ENCODE assay signal across 8 cellular contexts in the genomic region with DNA sequence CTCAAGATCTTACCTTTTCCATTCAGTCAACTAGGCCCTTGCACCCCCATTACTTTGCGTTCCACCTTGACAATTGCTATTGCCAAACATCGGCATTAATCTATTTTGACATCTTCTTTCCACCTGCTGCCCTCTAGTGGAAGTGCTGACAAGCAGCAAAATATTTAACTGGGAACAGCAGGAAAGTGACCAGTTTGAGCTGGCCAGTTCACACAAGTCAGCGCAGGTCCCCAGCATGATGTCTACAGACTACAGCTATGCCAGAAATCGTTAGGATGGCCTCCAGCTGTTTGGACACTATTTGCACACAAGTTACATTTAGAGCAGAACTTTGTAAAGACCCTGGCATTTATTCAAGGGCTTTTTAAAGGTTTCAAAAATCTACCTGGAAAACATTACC.
DNase-seq lines count a peak whose midpoint lies in the region; ATAC-seq and TF ChIP-seq lines count a peak whose summit lies in the region.

No MANE protein-coding gene starts in this region.

- no peak overlapping the region for H2BK5ac ChIP-seq in IMR-90 (ENCODE audit: low read depth, low read length, poor library complexity, severe bottlenecking)

- CTCF ChIA-PET in Calu3 (lab: Charles Lee) (interaction anchor here (0.6 to 1.9 kb wide), 9 partner anchors 17 to 727 kb away, joined by 3 to 13 read pairs (median 4); a partner anchor contains a TSS), IMR-90 (lab: Yijun Ruan, JAX) (interaction anchor here (0.6 to 1.3 kb wide), 10 partner anchors 8 to 727 kb away, joined by 3 to 5 read pairs (median 4); a partner anchor contains a TSS)

- H3K4me1 ChIP-seq in IMR-90 (ENCODE audit: control insufficient read depth, insufficient read depth, low read length): no peaks in the 10 kb centered on the region
- no peaks in the 10 kb centered on the region for H3K4me1 ChIP-seq in RWPE2 (ENCODE audit: insufficient read depth, poor library complexity, severe bottlenecking)
- H3K4me1 ChIP-seq in colonic mucosa: no peaks in the 10 kb centered on the region
- peaks cover 22% of the 10 kb centered on the region for H3K4me1 ChIP-seq in suprapubic skin

- H3K56ac ChIP-seq in IMR-90 (ENCODE audit: extremely low read depth, insufficient read depth, low read length): no peak overlapping the region

- H4K91ac ChIP-seq in IMR-90 (ENCODE audit: insufficient read depth, low read depth, low read length): no peak overlapping the region

- H3K27me3 ChIP-seq in IMR-90 (ENCODE audit: control insufficient read depth, insufficient read depth, low read length) (no peaks in the 10 kb centered on the region), RWPE2 (ENCODE audit: insufficient read depth, poor library complexity, severe bottlenecking) (peaks cover 9% of the 10 kb centered on the region), colonic mucosa (no peaks in the 10 kb centered on the region), suprapubic skin (no peaks in the 10 kb centered on the region)

- intact Hi-C loops in Calu3 (cut with micrococcal nuclease; ENCODE audit: unreplicated experiment) (loop anchor here (1.0 to 10.0 kb wide), 4 partner anchors 159 to 727 kb away; a partner anchor contains a TSS), IMR-90 (cut with micrococcal nuclease) (loop anchor here (1.0 to 5.0 kb wide), 3 partner anchors 160 to 727 kb away; a partner anchor contains a TSS), colonic mucosa (cut with DNase I) (loop anchor here (5.0 kb wide), 1 partner anchor 161 kb away; a partner anchor contains a TSS)

- H2AK9ac ChIP-seq in IMR-90 (replicated peaks; ENCODE audit: low read depth, low read length, poor library complexity): peak overlapping the region; percentile 56

- H2BK20ac ChIP-seq in IMR-90 (ENCODE audit: low read depth, low read length): no peak overlapping the region

- no peak overlapping the region for H3K27ac Mint-ChIP-seq in Calu3 (ENCODE audit: unreplicated experiment)

- H2BK120ac ChIP-seq in IMR-90 (ENCODE audit: low read depth, low read length): no peak overlapping the region

- no peak overlapping the region for H3K4me2 ChIP-seq in IMR-90 (ENCODE audit: low read depth, low read length)

- TF ChIP-seq POLR2A in IMR-90 (IDR thresholded peaks at IDR 0.05; ENCODE audit: low read depth, low read length) (no peak), suprapubic skin (IDR thresholded peaks at IDR 0.05) (no peak)

- TF ChIP-seq EP300 in suprapubic skin (IDR thresholded peaks at IDR 0.05): no peak

- no peak overlapping the region for H3K23ac ChIP-seq in IMR-90 (ENCODE audit: low read depth, low read length)

- H3K36me3 Mint-ChIP-seq in Calu3 (ENCODE audit: insufficient read depth, unreplicated experiment): no peaks in the 10 kb centered on the region

- peak; percentile 56 for DNase-seq in Calu3
- DNase-seq in IMR-90: peak; percentile 38
- peak; percentile 69 for DNase-seq in RWPE2 (ENCODE audit: low spot score)
- DNase-seq in colonic mucosa: peak; percentile 65
- peak; percentile 89 for DNase-seq in left lobe of liver (ENCODE audit: low spot score)
- DNase-seq in suprapubic skin (ENCODE audit: low spot score in 2 of 2): no peak

- no peaks in the 10 kb centered on the region for H3K9me3 Mint-ChIP-seq in Calu3 (ENCODE audit: low read depth, unreplicated experiment)

- 11% methylated on average over 2 of the region's 4 CpGs; no CpG with 5 or more reads in 1 of the 2 experiments for WGBS in IMR-90 (ENCODE audit: extremely low coverage in 2 of 2, insufficient read length in 1 of 2), 2 experiments
- 9% methylated on average over 4 of the region's 4 CpGs for WGBS in suprapubic skin

- H3K36me3 ChIP-seq in IMR-90 (ENCODE audit: control insufficient read depth, insufficient read depth, low read length): no peaks in the 10 kb centered on the region
- H3K36me3 ChIP-seq in RWPE2 (ENCODE audit: low read depth): no peaks in the 10 kb centered on the region
- no peaks in the 10 kb centered on the region for H3K36me3 ChIP-seq in colonic mucosa
- no peaks in the 10 kb centered on the region for H3K36me3 ChIP-seq in suprapubic skin

- H4K20me1 ChIP-seq in IMR-90 (ENCODE audit: insufficient read depth, low read length): no peaks in the 10 kb centered on the region

- H3K4me3 Mint-ChIP-seq in Calu3 (ENCODE audit: low read depth, unreplicated experiment): no peak overlapping the region

- no peak overlapping the region for H2AFZ ChIP-seq in IMR-90 (replicated peaks; ENCODE audit: low read length, poor library complexity)

- H3K79me1 ChIP-seq in IMR-90 (ENCODE audit: low read depth in 1 of 2, low read length in 2 of 2): no peaks in the 10 kb centered on the region

- H4K5ac ChIP-seq in IMR-90 (ENCODE audit: low read depth, low read length): no peak overlapping the region

- no peak overlapping the region for H2AK5ac ChIP-seq in IMR-90 (ENCODE audit: low read depth, low read length)

- no peak overlapping the region for H3K18ac ChIP-seq in IMR-90 (ENCODE audit: low read depth, low read length)

- H3K27me3 Mint-ChIP-seq in Calu3 (ENCODE audit: unreplicated experiment): peaks cover 60% of the 10 kb centered on the region

- POLR2A ChIA-PET in IMR-90 (lab: Charles Lee; ENCODE audit: unreplicated experiment): no interaction called here

- H3K27ac ChIP-seq in IMR-90 (ENCODE audit: insufficient read depth, low read length) (no peak overlapping the region), RWPE2 (ENCODE audit: poor library complexity, severe bottlenecking) (no peak overlapping the region), colonic mucosa (no peak overlapping the region), suprapubic skin (no peak overlapping the region)

- H3K9me3 ChIP-seq in IMR-90 (ENCODE audit: control insufficient read depth, insufficient read depth, low read length) (no peaks in the 10 kb centered on the region), RWPE2 (ENCODE audit: severe bottlenecking) (no peaks in the 10 kb centered on the region), colonic mucosa (no peaks in the 10 kb centered on the region), suprapubic skin (no peaks in the 10 kb centered on the region)

- dilution Hi-C loops in IMR-90 (cut with HindIII; ENCODE audit: low sequenced_read_pairs, unreplicated experiment): no loop called here

- no peak overlapping the region for H3K4ac ChIP-seq in IMR-90 (ENCODE audit: low read depth, low read length)

- no peak overlapping the region for H2BK15ac ChIP-seq in IMR-90 (ENCODE audit: low read depth, low read length)

- peak; percentile 74 for ATAC-seq in GM19035 (IDR thresholded peaks at IDR 0.05; ENCODE audit: unreplicated experiment)
- peak; percentile 48; the same call in 1 of the 2 replicates for ATAC-seq in IMR-90 (ENCODE audit: low read depth)
- ATAC-seq in RWPE2 (ENCODE audit: low read depth): peak; percentile 88
- peak; percentile 80 for ATAC-seq in left lobe of liver
- ATAC-seq in HG03469 (IDR thresholded peaks at IDR 0.05; ENCODE audit: unreplicated experiment): no peak

- H3K14ac ChIP-seq in IMR-90 (replicated peaks; ENCODE audit: low read depth, low read length): no peak overlapping the region

- no TSS peak for BruUV-seq in Calu3 (replicated peaks; lab: Mats Ljungman, UMichigan)
- no TSS peak for BruUV-seq in IMR-90 (replicated peaks; lab: Mats Ljungman, UMichigan)

- H3K4me1 Mint-ChIP-seq in Calu3 (ENCODE audit: low read depth, unreplicated experiment): no peaks in the 10 kb centered on the region

- in situ Hi-C loops in IMR-90 (cut with MboI; ENCODE audit: low sequenced_read_pairs): loop anchor here (25.0 kb wide), 1 partner anchor 721 kb away; a partner anchor contains a TSS

- no peak overlapping the region for H3K4me3 ChIP-seq in IMR-90 (ENCODE audit: insufficient read depth, low read depth, low read length)
- H3K4me3 ChIP-seq in RWPE2 (ENCODE audit: severe bottlenecking): no peak overlapping the region
- H3K4me3 ChIP-seq in colonic mucosa: no peak overlapping the region
- H3K4me3 ChIP-seq in suprapubic skin: no peak overlapping the region

- TF ChIP-seq CTCF in Calu3 (IDR thresholded peaks at IDR 0.05; ENCODE audit: unreplicated experiment) (peak; percentile 58), IMR-90 (conservative IDR thresholded peaks at IDR 0.05; ENCODE audit: low read depth, low read length) (peak; percentile 67), RWPE2 (IDR thresholded peaks at IDR 0.05; ENCODE audit: poor library complexity, severe bottlenecking) (peak; percentile 96), colonic mucosa (IDR thresholded peaks at IDR 0.05) (peak; percentile 71), suprapubic skin (IDR thresholded peaks at IDR 0.05) (peak; percentile 59 to 64)

- H4K8ac ChIP-seq in IMR-90 (ENCODE audit: low read depth in 2 of 2, low read length in 2 of 2): no peak overlapping the region

- H3K9ac ChIP-seq in IMR-90 (ENCODE audit: low read depth, low read length) (no peak overlapping the region), colonic mucosa (ENCODE audit: low read depth in 2 of 2, low read length in 2 of 2) (no peak overlapping the region)

- TF ChIP-seq RAD21 in IMR-90 (IDR thresholded peaks at IDR 0.05; ENCODE audit: low read length): peak; percentile 49

- H3K9me1 ChIP-seq in IMR-90 (ENCODE audit: insufficient read depth, low read length): no peaks in the 10 kb centered on the region

TF ChIP-seq in IMR-90, 13 proteins besides CTCF, POLR2A, EP300 and RAD21 (continues in another document):
- TF ChIP-seq RCOR1 (IDR thresholded peaks at IDR 0.05; ENCODE audit: insufficient replicate concordance, low read length) (no peak), CEBPB (IDR thresholded peaks at IDR 0.05; ENCODE audit: low read depth, low read length) (peak; percentile 64; the same call in 1 of the 2 replicates), SMC3 (IDR thresholded peaks at IDR 0.05; ENCODE audit: low read depth, low read length) (peak; percentile 49), MXI1 (IDR thresholded peaks at IDR 0.05; ENCODE audit: borderline replicate concordance, low read depth, low read length) (no peak)
- TF ChIP-seq, protein P1, sequence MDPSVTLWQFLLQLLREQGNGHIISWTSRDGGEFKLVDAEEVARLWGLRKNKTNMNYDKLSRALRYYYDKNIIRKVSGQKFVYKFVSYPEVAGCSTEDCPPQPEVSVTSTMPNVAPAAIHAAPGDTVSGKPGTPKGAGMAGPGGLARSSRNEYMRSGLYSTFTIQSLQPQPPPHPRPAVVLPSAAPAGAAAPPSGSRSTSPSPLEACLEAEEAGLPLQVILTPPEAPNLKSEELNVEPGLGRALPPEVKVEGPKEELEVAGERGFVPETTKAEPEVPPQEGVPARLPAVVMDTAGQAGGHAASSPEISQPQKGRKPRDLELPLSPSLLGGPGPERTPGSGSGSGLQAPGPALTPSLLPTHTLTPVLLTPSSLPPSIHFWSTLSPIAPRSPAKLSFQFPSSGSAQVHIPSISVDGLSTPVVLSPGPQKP (IDR thresholded peaks at IDR 0.05; ENCODE audit: borderline replicate concordance, low read depth, low read length): no peak
- TF ChIP-seq, protein P2, sequence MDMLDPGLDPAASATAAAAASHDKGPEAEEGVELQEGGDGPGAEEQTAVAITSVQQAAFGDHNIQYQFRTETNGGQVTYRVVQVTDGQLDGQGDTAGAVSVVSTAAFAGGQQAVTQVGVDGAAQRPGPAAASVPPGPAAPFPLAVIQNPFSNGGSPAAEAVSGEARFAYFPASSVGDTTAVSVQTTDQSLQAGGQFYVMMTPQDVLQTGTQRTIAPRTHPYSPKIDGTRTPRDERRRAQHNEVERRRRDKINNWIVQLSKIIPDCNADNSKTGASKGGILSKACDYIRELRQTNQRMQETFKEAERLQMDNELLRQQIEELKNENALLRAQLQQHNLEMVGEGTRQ (IDR thresholded peaks at IDR 0.05; ENCODE audit: low read depth, low read length): no peak

Comparison
In these comparisons a context has a peak if more than half of its experiments do, and no peak if none do; other contexts are left out.
1. DNase-seq: peak in Calu3 (single experiment), IMR-90 (single experiment), RWPE2 (single experiment), colonic mucosa (single experiment) and left lobe of liver (single experiment); none in suprapubic skin (0 of 2).
2. Peak in every context shown above with its lines, with median percentiles within 50 percentile points of each other: CTCF ChIP-seq.